ENCODE assay signal across 15 cellular contexts in the genomic region with DNA sequence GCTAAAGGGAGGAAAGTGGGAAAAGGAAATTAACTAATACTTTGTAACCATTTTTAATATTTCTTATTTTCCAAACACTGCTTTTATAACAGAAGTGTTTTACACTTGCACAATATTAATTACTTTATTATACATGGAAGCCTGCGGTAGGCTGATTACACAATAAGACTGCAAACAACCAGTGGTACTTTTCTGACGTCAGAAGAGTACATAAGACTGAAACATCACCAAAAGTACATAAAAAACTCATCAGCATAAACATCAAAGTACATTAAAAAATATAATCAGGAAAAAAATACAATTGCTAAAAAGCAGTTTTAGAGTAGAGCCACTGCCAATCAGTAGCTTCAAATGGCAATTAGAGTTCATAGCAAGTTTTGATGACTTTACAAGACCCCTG. TPM values are rescaled to one million over a fixed set of nuclear protein-coding genes. Genes with fewer than 3 reads are reported as not detected.
DNase-seq lines count a peak whose midpoint lies in the region; ATAC-seq, FAIRE-seq and TF ChIP-seq lines count a peak whose summit lies in the region.
"Had no signal": no experiment of that assay in that cellular context is flagged by ENCODE, and none has a peak within 500 bp of the region (broad histone marks: within the 10 kb centered on the region; RNA-seq: fewer than 3 reads in every experiment).

No MANE protein-coding gene starts in this region.

- H3K36me3 ChIP-seq in SK-N-SH (replicated peaks in 1 of 2; ENCODE audit: control insufficient read depth in 1 of 2, insufficient read depth in 2 of 2, low read length in 1 of 2) (peaks cover 67 to 77% of the 10 kb centered on the region in 2 experiments), PC-3 (ENCODE audit: low read depth, low read length) (peaks cover 22% of the 10 kb centered on the region), endothelial cell of umbilical vein (ENCODE audit: control insufficient read depth in 2 of 2, extremely low read depth in 1 of 2, insufficient read depth in 2 of 2, low read length in 2 of 2) (peaks cover 2 to 20% of the 10 kb centered on the region in 2 experiments), osteoblast (ENCODE audit: insufficient read depth, low read length) (peaks cover 62% of the 10 kb centered on the region), ascending aorta (peaks cover 7% of the 10 kb centered on the region in 2 donors)

- ATAC-seq in SK-N-SH treated with all-trans-retinoic acid at 6 μM for 48 hours (no peak), PC-3 (no peak), GM21576 (IDR thresholded peaks at IDR 0.05; ENCODE audit: unreplicated experiment) (no peak)
- ATAC-seq: heart right ventricle had no signal

- H3K9ac ChIP-seq in SK-N-SH (no peak overlapping the region), PC-3 (ENCODE audit: low read length) (no peak overlapping the region), endothelial cell of umbilical vein (replicated peaks; ENCODE audit: extremely low read depth, insufficient read depth, low read length) (no peak overlapping the region)

- no peak overlapping the region for H3K27ac ChIP-seq in SK-N-SH (ENCODE audit: low read depth in 2 of 2, low read length in 1 of 2)
- H3K27ac ChIP-seq in PC-3 (ENCODE audit: low read length): no peak overlapping the region
- no peak overlapping the region for H3K27ac ChIP-seq in endothelial cell of umbilical vein (ENCODE audit: insufficient read depth, low read depth, low read length)
- H3K27ac ChIP-seq in osteoblast (ENCODE audit: low read depth, low read length): peak overlapping the region; percentile 25
- no peak overlapping the region for H3K27ac ChIP-seq in ascending aorta
- H3K27ac ChIP-seq: heart right ventricle had no signal

- no peaks in the 10 kb centered on the region for H3K27me3 ChIP-seq in SK-N-SH (ENCODE audit: insufficient read depth)
- H3K27me3 ChIP-seq in PC-3 (ENCODE audit: low read length): no peaks in the 10 kb centered on the region
- H3K27me3 ChIP-seq in endothelial cell of umbilical vein (ENCODE audit: control insufficient read depth in 2 of 2, insufficient read depth in 2 of 2, low read length in 2 of 2): no peaks in the 10 kb centered on the region
- no peaks in the 10 kb centered on the region for H3K27me3 ChIP-seq in osteoblast (ENCODE audit: insufficient read depth, low read length)
- H3K27me3 ChIP-seq in ascending aorta: no peaks in the 10 kb centered on the region
- H3K27me3 ChIP-seq: heart right ventricle had no signal

- TF ChIP-seq CTCF in SK-N-SH (IDR thresholded peaks at IDR 0.05): no peak
- no peak for TF ChIP-seq CTCF in PC-3 (conservative IDR thresholded peaks at IDR 0.05; ENCODE audit: low read depth, low read length)
- TF ChIP-seq CTCF in endothelial cell of umbilical vein (IDR thresholded peaks at IDR 0.05; ENCODE audit: extremely low read depth in 1 of 2, insufficient read depth in 1 of 2, low read depth in 1 of 2, low read length in 2 of 2): no peak
- TF ChIP-seq CTCF in osteoblast (IDR thresholded peaks at IDR 0.05; ENCODE audit: extremely low read depth, low read depth, low read length): no peak
- no peak for TF ChIP-seq CTCF in ascending aorta (IDR thresholded peaks at IDR 0.05)

- H3K9me3 ChIP-seq in SK-N-SH: no peaks in the 10 kb centered on the region
- H3K9me3 ChIP-seq in PC-3 (ENCODE audit: low read length): no peaks in the 10 kb centered on the region
- H3K9me3 ChIP-seq in endothelial cell of umbilical vein (replicated peaks; ENCODE audit: control insufficient read depth, insufficient read depth, low read length): no peaks in the 10 kb centered on the region
- H3K9me3 ChIP-seq in osteoblast (ENCODE audit: low read depth, low read length): no peaks in the 10 kb centered on the region
- no peaks in the 10 kb centered on the region for H3K9me3 ChIP-seq in ascending aorta
- H3K9me3 ChIP-seq: heart right ventricle had no signal

- H4K20me1 ChIP-seq in SK-N-SH (ENCODE audit: insufficient read depth) (peaks cover 38% of the 10 kb centered on the region), PC-3 (ENCODE audit: low read length) (peaks cover 35% of the 10 kb centered on the region), endothelial cell of umbilical vein (replicated peaks; ENCODE audit: control insufficient read depth, extremely low read depth, insufficient read depth, low read length) (peaks cover 22% of the 10 kb centered on the region), osteoblast (ENCODE audit: insufficient read depth, low read length) (peaks cover 11% of the 10 kb centered on the region)

- H3K9me2 ChIP-seq in SK-N-SH (no peaks in the 10 kb centered on the region), PC-3 (replicated peaks; ENCODE audit: low read length) (no peaks in the 10 kb centered on the region)

- TF ChIP-seq POLR2A in endothelial cell of umbilical vein (IDR thresholded peaks at IDR 0.05; ENCODE audit: low read depth, low read length): no peak

- dilution Hi-C loops in endothelial cell of umbilical vein (cut with MboI; ENCODE audit: extremely low pct_ligation_motif_present, low sequenced_read_pairs): no loop called here

- H3K4me1 ChIP-seq in SK-N-SH (ENCODE audit: control insufficient read depth in 1 of 2, insufficient read depth in 2 of 2, low read depth in 1 of 2, low read length in 1 of 2) (peaks cover 0 to 21% of the 10 kb centered on the region in 2 experiments; a peak in 3 of 4 replicates), PC-3 (ENCODE audit: insufficient read depth, low read length) (peaks cover 45% of the 10 kb centered on the region), endothelial cell of umbilical vein (ENCODE audit: control insufficient read depth, extremely low read depth, insufficient read depth, low read length) (peaks cover 31% of the 10 kb centered on the region), osteoblast (ENCODE audit: insufficient read depth, low read length) (peaks cover 45% of the 10 kb centered on the region), ascending aorta (peaks cover 15 to 24% of the 10 kb centered on the region in 2 donors)

- TF ChIP-seq RAD21 in SK-N-SH (IDR thresholded peaks at IDR 0.05; ENCODE audit: low read length): no peak

- 83% methylated on average over 2 of the region's 2 CpGs for WGBS in SK-N-SH (ENCODE audit: low lambda C conversion rate)

- H3K9me1 ChIP-seq in endothelial cell of umbilical vein (replicated peaks; ENCODE audit: control insufficient read depth, extremely low read depth, insufficient read depth, low read length): no peaks in the 10 kb centered on the region

- H3K79me2 ChIP-seq in SK-N-SH (ENCODE audit: insufficient read depth) (peaks cover 87% of the 10 kb centered on the region), PC-3 (ENCODE audit: low read length) (peaks cover 92% of the 10 kb centered on the region), endothelial cell of umbilical vein (ENCODE audit: control insufficient read depth, insufficient read depth, low read length) (peaks cover 62% of the 10 kb centered on the region), osteoblast (ENCODE audit: insufficient read depth, low read length) (peaks cover 81% of the 10 kb centered on the region)

- H3K4me3 ChIP-seq in SK-N-SH (ENCODE audit: low read depth in 2 of 2, low read length in 1 of 2): peak overlapping the region in 1 of 2 experiments; percentile 30; a peak in 3 of 4 replicates
- H3K4me3 ChIP-seq in PC-3 (ENCODE audit: low read length): peak overlapping the region; percentile 44
- H3K4me3 ChIP-seq in endothelial cell of umbilical vein (replicated peaks in 1 of 3; ENCODE audit: insufficient read depth in 1 of 3, low read depth in 1 of 3, low read length in 3 of 3): peak overlapping the region in 1 of 3 experiments; percentile 5
- peak overlapping the region; percentile 53 for H3K4me3 ChIP-seq in osteoblast (ENCODE audit: insufficient read depth, low read length)
- no peak overlapping the region for H3K4me3 ChIP-seq in ascending aorta

- no peak for FAIRE-seq in endothelial cell of umbilical vein (lab: Jason Lieb, UNC)

- peak overlapping the region; percentile 51 for H3K4me2 ChIP-seq in SK-N-SH
- H3K4me2 ChIP-seq in PC-3 (ENCODE audit: low read length): peak overlapping the region; percentile 63
- H3K4me2 ChIP-seq in endothelial cell of umbilical vein (ENCODE audit: insufficient read depth, low read length): peak overlapping the region; percentile 81
- H3K4me2 ChIP-seq in osteoblast (ENCODE audit: insufficient read depth, low read length): peak overlapping the region; percentile 77

- intact Hi-C loops in PC-3 (cut with micrococcal nuclease): loop anchor here (10.0 kb wide), 1 partner anchor 720 kb away; no protein-coding TSS in a partner anchor
- intact Hi-C loops in endothelial cell of umbilical vein (cut with micrococcal nuclease): loop anchor here (5.0 kb wide), 1 partner anchor 268 kb away; no protein-coding TSS in a partner anchor
- intact Hi-C loops in ascending aorta (cut with DNase I): no loop called here

- H3F3A ChIP-seq in SK-N-SH (replicated peaks; ENCODE audit: insufficient read depth) (peaks cover 5% of the 10 kb centered on the region), PC-3 (ENCODE audit: low read length, unreplicated experiment) (no peaks in the 10 kb centered on the region)

- CTCF ChIA-PET in SK-N-SH (lab: Yijun Ruan, JAX) (interaction anchor here (1.0 to 1.3 kb wide), 2 partner anchors 15 to 79 kb away, joined by 3 to 4 read pairs; no protein-coding TSS in a partner anchor), PC-3 (lab: Charles Lee) (no interaction called here), endothelial cell of umbilical vein (lab: Charles Lee) (interaction anchor here (1.3 to 1.4 kb wide), 2 partner anchors 11 to 78 kb away, joined by 3 read pairs; no protein-coding TSS in a partner anchor)

- POLR2A ChIA-PET in SK-N-SH (lab: Yijun Ruan, JAX): no interaction called here
- POLR2A ChIA-PET in PC-3 (lab: Charles Lee; ENCODE audit: unreplicated experiment): interaction anchor here (0.5 to 0.7 kb wide), 3 partner anchors 36 to 257 kb away, joined by 3 to 5 read pairs (median 3); no protein-coding TSS in a partner anchor
- POLR2A ChIA-PET in endothelial cell of umbilical vein (lab: Charles Lee): no interaction called here

- H2AFZ ChIP-seq in SK-N-SH (ENCODE audit: low read depth) (no peak overlapping the region), PC-3 (ENCODE audit: low read length) (no peak overlapping the region), endothelial cell of umbilical vein (ENCODE audit: low read depth, low read length) (no peak overlapping the region), osteoblast (ENCODE audit: low read length) (no peak overlapping the region)

- BruUV-seq in PC-3 (replicated peaks; lab: Mats Ljungman, UMichigan) (no TSS peak), endothelial cell of umbilical vein (replicated peaks; lab: Mats Ljungman, UMichigan) (no TSS peak)

- DNase-seq in SK-N-SH (no peak), PC-3 (no peak), endothelial cell of umbilical vein (ENCODE audit: low read depth, low spot score) (no peak), osteoblast (ENCODE audit: insufficient read length, low spot score, missing footprints) (no peak), GF-D8 (lab: John Stamatoyannopoulos, UW) (no peak), ascending aorta (ENCODE audit: low spot score in 2 of 2) (no peak)
- DNase-seq: ACHN; activated CD8-positive, alpha-beta memory T cell treated with anti-CD3 and anti-CD28 coated beads, Interleukin-2, amount 50 U/mL, for 48 hours; cerebellar nuclear complex; heart right ventricle; NCI-H187; stimulated activated CD4-positive, alpha-beta T cell treated with anti-CD3 and anti-CD28 coated beads, Interleukin-4, amount 100 ng/mL, for 1 hour; T1000 had no signal

- no peak for TF ChIP-seq EP300 in SK-N-SH (IDR thresholded peaks at IDR 0.05; ENCODE audit: borderline replicate concordance in 1 of 2, low read depth in 1 of 2, low read length in 1 of 2)

RNA-seq across cellular contexts. Expression of gene ZNF281, which starts 4.6 kb away (rescaled TPM):
- polyA plus RNA-seq in SK-N-SH (2012; rRNA removed) (3.0 and 3.8 TPM in 2 replicates), endothelial cell of umbilical vein (3.8 and 5.2 TPM in 2 replicates)
- polyA plus RNA-seq in SK-N-SH (2012; cell fraction: cytosol; rRNA removed): 3.8 and 4.3 TPM in 2 replicates
- polyA plus RNA-seq in SK-N-SH (2012; cell fraction: nucleus; rRNA removed): 2.4 and 5.1 TPM in 2 replicates
- total RNA-seq in PC-3 (2014; rRNA removed) (23.3 and 26.6 TPM in 2 replicates), endothelial cell of umbilical vein (22.3 and 23.2 TPM in 2 replicates), osteoblast (37.7 and 45.6 TPM in 2 replicates), ascending aorta (3.7 TPM)
- 4.5 and 4.7 TPM in 2 replicates for polyA plus RNA-seq in endothelial cell of umbilical vein (2011; cell fraction: cytosol; rRNA removed)
- 9.0 and 10.6 TPM in 2 replicates for polyA plus RNA-seq in endothelial cell of umbilical vein (2011; cell fraction: nucleus; rRNA removed)
- 9.9 and 11.0 TPM in 2 replicates for polyA plus RNA-seq in endothelial cell of umbilical vein (2012)
- 13.4 and 14.6 TPM in 2 replicates for polyA minus RNA-seq in endothelial cell of umbilical vein
- polyA minus RNA-seq in endothelial cell of umbilical vein (2011; cell fraction: cytosol; rRNA and poly(A)+ RNA removed): 9.5 TPM
- polyA minus RNA-seq in endothelial cell of umbilical vein (2011; cell fraction: nucleus; rRNA and poly(A)+ RNA removed): 16.6 and 22.8 TPM in 2 replicates

Comparison
In these comparisons a context has a peak if more than half of its experiments do, and no peak if none do; other contexts are left out.
1. H3K4me3 ChIP-seq: peak in PC-3 (single experiment) and osteoblast (single experiment); none in ascending aorta (0 of 2).
2. Peak in every context shown above with its lines, with median percentiles within 50 percentile points of each other: H3K4me2 ChIP-seq.